ENCODE assay signal across 11 cellular contexts in the genomic region with DNA sequence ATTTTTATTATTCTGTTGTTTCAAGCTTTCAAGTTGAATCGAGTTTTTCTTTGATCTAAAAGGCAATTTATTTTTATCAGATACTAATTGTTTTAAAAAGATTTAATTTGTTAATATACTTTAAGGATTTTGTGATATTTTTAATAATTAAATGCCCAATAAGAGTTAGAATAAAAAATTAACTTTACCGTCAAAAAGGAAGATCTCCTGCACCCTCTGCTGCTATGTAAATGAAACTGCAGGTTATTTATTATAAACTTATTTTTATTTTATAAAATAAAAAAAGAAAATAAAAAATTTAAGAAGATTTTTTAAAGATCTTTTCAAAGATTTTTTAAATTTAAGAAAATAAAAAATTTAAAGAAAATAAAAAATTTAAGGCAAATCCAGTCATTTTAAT.
A peak's percentile ranks its signal among the peaks of the same experiment; 100 is the strongest.
DNase-seq lines count a peak whose midpoint lies in the region; ATAC-seq and TF ChIP-seq lines count a peak whose summit lies in the region.
"Had no signal": no experiment of that assay in that cellular context is flagged by ENCODE, and none has a peak within 500 bp of the region (broad histone marks: within the 10 kb centered on the region; RNA-seq: fewer than 3 reads in every experiment).

No MANE protein-coding gene starts in this region.

- peak; percentile 1 for DNase-seq in NCI-H345 treated with DMSO at 0.1 percent for 48 hours (lab: John Stamatoyannopoulos, UW; ENCODE audit: unreplicated experiment)
- no peak for DNase-seq in NCI-H345 (lab: John Stamatoyannopoulos, UW)
- DNase-seq in OCI-M1 (lab: John Stamatoyannopoulos, UW) = peak; percentile 20
- no peak for DNase-seq in esophagus muscularis mucosa (ENCODE audit: extremely low spot score)
- no peak for DNase-seq in psoas muscle
- DNase-seq in activated gamma-delta T cell treated with Interleukin-2 at 50 U/mL for 16 hours = no peak
- no peak for DNase-seq in activated effector memory CD4-positive, alpha-beta T cell treated with Interleukin-2 at 50 U/mL for 16 hours
- DNase-seq in NCI-H1694 (lab: John Stamatoyannopoulos, UW) = no peak
- DNase-seq: cortex of kidney had no signal

- intact Hi-C loops in esophagus muscularis mucosa (cut with DNase I) (loop anchor here (10.0 kb wide), 1 partner anchor 169 kb away; the partner anchor contains the start of gene CCSER1), psoas muscle (cut with DNase I) (loop anchor here in 1 of 2 donors (10.0 kb wide), 1 partner anchor 179 kb away; no protein-coding TSS in a partner anchor)

- no peaks in the 10 kb centered on the region for H3K9me3 ChIP-seq in esophagus muscularis mucosa
- H3K9me3 ChIP-seq in psoas muscle = no peaks in the 10 kb centered on the region
- H3K9me3 ChIP-seq: BLaER1 treated with 17β-estradiol and CSF1 and Interleukin-3, amounts not matched to agents 10 nM and 100 nM had no signal

- WGBS in esophagus muscularis mucosa = 30% methylated on average over 2 of the region's 2 CpGs
- WGBS in psoas muscle, 3 donors = 21 to 34% (median 26%) methylated on average over 2 of the region's 2 CpGs

- TF ChIP-seq POLR2A in esophagus muscularis mucosa (IDR thresholded peaks at IDR 0.05; ENCODE audit: low read depth) = no peak

- H3K27ac ChIP-seq in esophagus muscularis mucosa (replicated peaks in 1 of 4) (no peak overlapping the region), psoas muscle (no peak overlapping the region)
- H3K27ac ChIP-seq: BLaER1 treated with 17β-estradiol and CSF1 and Interleukin-3, amounts not matched to agents 10 nM and 100 nM had no signal

- no peak for ATAC-seq in psoas muscle
- ATAC-seq: K562 had no signal

- no peak for TF ChIP-seq EP300 in esophagus muscularis mucosa (IDR thresholded peaks at IDR 0.05)

- H3K4me3 ChIP-seq in esophagus muscularis mucosa (no peak overlapping the region), psoas muscle (no peak overlapping the region)
- H3K4me3 ChIP-seq: BLaER1 treated with 17β-estradiol and CSF1 and Interleukin-3, amounts not matched to agents 10 nM and 100 nM; K562 had no signal

- H3K27me3 ChIP-seq in esophagus muscularis mucosa = no peaks in the 10 kb centered on the region
- no peaks in the 10 kb centered on the region for H3K27me3 ChIP-seq in psoas muscle (ENCODE audit: insufficient read depth in 3 of 3, low read length in 2 of 3)
- H3K27me3 ChIP-seq: BLaER1 treated with 17β-estradiol and CSF1 and Interleukin-3, amounts not matched to agents 10 nM and 100 nM had no signal

- TF ChIP-seq CTCF in esophagus muscularis mucosa (IDR thresholded peaks at IDR 0.05) = peak in 2 of 3 experiments; percentile 38
- TF ChIP-seq CTCF in psoas muscle (IDR thresholded peaks at IDR 0.05) = peak; percentile 51

- H3K36me3 ChIP-seq in esophagus muscularis mucosa (no peaks in the 10 kb centered on the region), psoas muscle (ENCODE audit: insufficient read depth in 1 of 2, low read depth in 1 of 2) (no peaks in the 10 kb centered on the region)
- H3K36me3 ChIP-seq: BLaER1 treated with 17β-estradiol and CSF1 and Interleukin-3, amounts not matched to agents 10 nM and 100 nM had no signal

- H3K4me1 ChIP-seq in esophagus muscularis mucosa (no peaks in the 10 kb centered on the region), psoas muscle (no peaks in the 10 kb centered on the region)
- H3K4me1 ChIP-seq: BLaER1 treated with 17β-estradiol and CSF1 and Interleukin-3, amounts not matched to agents 10 nM and 100 nM had no signal

Comparison
In these comparisons a context has a peak if more than half of its experiments do, and no peak if none do; other contexts are left out.
1. DNase-seq: peak in NCI-H345 treated with DMSO at 0.1 percent for 48 hours (single experiment) and OCI-M1 (single experiment); none in NCI-H345 (single experiment), esophagus muscularis mucosa (single experiment), psoas muscle (0 of 2), activated gamma-delta T cell treated with Interleukin-2 at 50 U/mL for 16 hours (single experiment), activated effector memory CD4-positive, alpha-beta T cell treated with Interleukin-2 at 50 U/mL for 16 hours (single experiment) and NCI-H1694 (single experiment).